ENCODE assay signal across 11 cellular contexts in genomic region chr2:36596397-36596796, GRCh38. TPM values are rescaled to one million over a fixed set of nuclear protein-coding genes. Genes with fewer than 3 reads are reported as not detected.
DNase-seq lines count a peak whose midpoint lies in the region; ATAC-seq, FAIRE-seq and TF ChIP-seq lines count a peak whose summit lies in the region.
"Had no signal": no experiment of that assay in that cellular context is flagged by ENCODE, and none has a peak within 500 bp of the region (broad histone marks: within the 10 kb centered on the region; RNA-seq: fewer than 3 reads in every experiment).

No MANE protein-coding gene starts in this region.

- H3K4me1 Mint-ChIP-seq in naive B cell = peaks cover 30 to 41% (median 41%) of the 10 kb centered on the region in 3 donors
- H3K4me1 Mint-ChIP-seq in activated CD4-positive, alpha-beta memory T cell treated with anti-CD3 and anti-CD28 coated beads, Interleukin-2, amount 10 ng/mL, durations not matched to agents 7 days and 5 days = peaks cover 18% of the 10 kb centered on the region

- peak overlapping the region; percentile 96 for H3K4me3 ChIP-seq in ACC112 (ENCODE audit: low read depth, low read length)
- H3K4me3 ChIP-seq in HCT116 (replicated peaks in 1 of 2; ENCODE audit: low read depth in 1 of 2, low read length in 2 of 2) = peak overlapping the region; percentile 80 to 82; a peak in 3 of 4 replicates
- H3K4me3 ChIP-seq in cardiac fibroblast (replicated peaks in 1 of 2; ENCODE audit: low read depth in 2 of 2, low read length in 2 of 2) = peak overlapping the region; percentile 76 to 80
- H3K4me3 ChIP-seq in small intestine (ENCODE audit: low read depth in 1 of 2, low read length in 2 of 2) = peak overlapping the region in 1 of 2 donors; percentile 84

- no peaks in the 10 kb centered on the region for H3K27me3 ChIP-seq in ACC112 (ENCODE audit: insufficient read depth, low read length)
- H3K27me3 ChIP-seq in HCT116 (ENCODE audit: insufficient read depth, low read length) = no peaks in the 10 kb centered on the region
- H3K27me3 ChIP-seq in small intestine (ENCODE audit: control insufficient read depth in 2 of 2, insufficient read depth in 2 of 2, low read length in 2 of 2) = no peaks in the 10 kb centered on the region
- H3K27me3 ChIP-seq: foreskin keratinocyte, pancreas had no signal

- H3K9ac ChIP-seq in HCT116 (ENCODE audit: low read length) = peak overlapping the region; percentile 80

- RAD21 ChIA-PET in HCT116 (lab: Charles Lee; ENCODE audit: low non-redundant PET in 1 of 2, low total read pairs in 2 of 2, uncharacterized antibody in 2 of 2, unreplicated experiment in 2 of 2) = no interaction called here

- no peak for FAIRE-seq in small intestine (lab: Jason Lieb, UNC)
- FAIRE-seq: pancreas had no signal

- no peaks in the 10 kb centered on the region for H3K27me3 Mint-ChIP-seq in naive B cell
- no peaks in the 10 kb centered on the region for H3K27me3 Mint-ChIP-seq in activated CD4-positive, alpha-beta memory T cell treated with anti-CD3 and anti-CD28 coated beads, Interleukin-2, amount 10 ng/mL, durations not matched to agents 7 days and 5 days

- no peak for TF ChIP-seq RAD21 in HCT116 (IDR thresholded peaks at IDR 0.05; ENCODE audit: low read depth)

- TF ChIP-seq POLR2A in HCT116 (IDR thresholded peaks at IDR 0.05; ENCODE audit: borderline replicate concordance, extremely low read depth, insufficient read depth, insufficient read length) = no peak

- peaks cover 0 to 5% of the 10 kb centered on the region in 2 donors for H3K36me3 Mint-ChIP-seq in naive B cell
- H3K36me3 Mint-ChIP-seq in activated CD4-positive, alpha-beta memory T cell treated with anti-CD3 and anti-CD28 coated beads, Interleukin-2, amount 10 ng/mL, durations not matched to agents 7 days and 5 days (ENCODE audit: low read depth) = peaks cover 9% of the 10 kb centered on the region

- no peaks in the 10 kb centered on the region for H3K9me2 ChIP-seq in HCT116 (ENCODE audit: insufficient read depth)

- DNase-seq in HCT116 (ENCODE audit: low read depth, low spot score) = no peak
- DNase-seq in cardiac fibroblast (ENCODE audit: low read depth in 2 of 2) = no peak
- DNase-seq in naive B cell = no peak
- no peak for DNase-seq in activated CD4-positive, alpha-beta memory T cell treated with anti-CD3 and anti-CD28 coated beads, Interleukin-2, amount 10 ng/mL, durations not matched to agents 7 days and 5 days
- no peak for DNase-seq in small intestine
- DNase-seq in islet precursor cell = no peak
- DNase-seq in SHP77 treated with DMSO at 0.1 percent for 48 hours (lab: John Stamatoyannopoulos, UW) = no peak
- DNase-seq: foreskin keratinocyte, NCI-H1105 treated with DMSO at 0.1 percent for 48 hours, pancreas had no signal

- no peaks in the 10 kb centered on the region for H4K20me1 ChIP-seq in HCT116 (ENCODE audit: insufficient read depth)

- TF ChIP-seq CTCF in HCT116 (IDR thresholded peaks at IDR 0.05 in 2 of 3, conservative IDR thresholded peaks at IDR 0.05 in 1 of 3; ENCODE audit: borderline replicate concordance in 1 of 3, insufficient read depth in 1 of 3, low read depth in 2 of 3, low read length in 2 of 3) (no peak), cardiac fibroblast (IDR thresholded peaks at IDR 0.05; ENCODE audit: low read depth, low read length) (no peak)

- H3K36me3 ChIP-seq in ACC112 (ENCODE audit: insufficient read depth, low read length) (peaks cover 15% of the 10 kb centered on the region; the same call in 1 of the 2 replicates), HCT116 (ENCODE audit: control insufficient read depth in 1 of 2, insufficient read depth in 2 of 2, low read length in 2 of 2) (no peaks in the 10 kb centered on the region; a peak in 1 of 4 replicates), small intestine (ENCODE audit: control insufficient read depth in 2 of 2, insufficient read depth in 2 of 2, low read length in 2 of 2) (no peaks in the 10 kb centered on the region)
- H3K36me3 ChIP-seq: pancreas had no signal

- H3K4me1 ChIP-seq in ACC112 (ENCODE audit: control insufficient read depth, insufficient read depth, low read length, unreplicated experiment) = peaks cover 32% of the 10 kb centered on the region
- H3K4me1 ChIP-seq in HCT116 (ENCODE audit: control insufficient read depth in 1 of 2, insufficient read depth in 2 of 2, low read length in 2 of 2) = peaks cover 10 to 19% of the 10 kb centered on the region in 2 experiments
- peaks cover 7 to 11% of the 10 kb centered on the region in 2 donors for H3K4me1 ChIP-seq in small intestine (ENCODE audit: control insufficient read depth in 2 of 2, insufficient read depth in 1 of 2, low read depth in 1 of 2, low read length in 1 of 2)

- H3K27ac Mint-ChIP-seq in naive B cell = peak overlapping the region in 1 of 6 donors; percentile 21
- H3K27ac Mint-ChIP-seq in activated CD4-positive, alpha-beta memory T cell treated with anti-CD3 and anti-CD28 coated beads, Interleukin-2, amount 10 ng/mL, durations not matched to agents 7 days and 5 days = no peak overlapping the region

- peak overlapping the region in 7 of 8 donors; percentile 16 to 96 (median 91) for H3K4me3 Mint-ChIP-seq in naive B cell
- H3K4me3 Mint-ChIP-seq in activated CD4-positive, alpha-beta memory T cell treated with anti-CD3 and anti-CD28 coated beads, Interleukin-2, amount 10 ng/mL, durations not matched to agents 7 days and 5 days = no peak overlapping the region

- H2AFZ ChIP-seq in ACC112 (ENCODE audit: low read length, unreplicated experiment) = no peak overlapping the region
- no peak overlapping the region for H2AFZ ChIP-seq in HCT116 (ENCODE audit: low read depth, low read length, poor library complexity, severe bottlenecking)

- intact Hi-C loops in HCT116 (cut with micrococcal nuclease) = no loop called here

- no TSS peak for BruUV-seq in HCT116 (replicated peaks; lab: Mats Ljungman, UMichigan)

- CTCF ChIA-PET in HCT116 (lab: Charles Lee) = no interaction called here
- CTCF ChIA-PET in activated CD4-positive, alpha-beta memory T cell treated with anti-CD3 and anti-CD28 coated beads, Interleukin-2, amount 10 ng/mL, durations not matched to agents 7 days and 5 days (lab: Charles Lee) = interaction anchor here (0.6 kb wide), 1 partner anchor 9 kb away, joined by 3 read pairs; no protein-coding TSS in a partner anchor

- H3K79me2 ChIP-seq in ACC112 (ENCODE audit: control insufficient read depth, insufficient read depth, low read length, unreplicated experiment) (peaks cover 60% of the 10 kb centered on the region), HCT116 (ENCODE audit: insufficient read depth, low read length) (peaks cover 54% of the 10 kb centered on the region)

- 93 to 96% (median 94%) methylated on average over 12 of the region's 12 CpGs for WGBS in small intestine, 3 donors

- H3K9me3 ChIP-seq in HCT116 (ENCODE audit: control insufficient read depth in 1 of 2, insufficient read depth in 1 of 2, low read depth in 1 of 2, low read length in 2 of 2) (no peaks in the 10 kb centered on the region), small intestine (ENCODE audit: control insufficient read depth, low read depth) (no peaks in the 10 kb centered on the region)
- H3K9me3 ChIP-seq: pancreas had no signal

- POLR2A ChIA-PET in HCT116 (lab: Charles Lee) = no interaction called here
- POLR2A ChIA-PET in activated CD4-positive, alpha-beta memory T cell treated with anti-CD3 and anti-CD28 coated beads, Interleukin-2, amount 10 ng/mL, durations not matched to agents 7 days and 5 days (lab: Charles Lee) = no interaction called here

- ATAC-seq in HCT116 (no peak), naive B cell (ENCODE audit: low read depth in 2 of 2) (no peak)
- ATAC-seq: pancreas had no signal

- H3K9me3 Mint-ChIP-seq in naive B cell = no peaks in the 10 kb centered on the region
- no peaks in the 10 kb centered on the region for H3K9me3 Mint-ChIP-seq in activated CD4-positive, alpha-beta memory T cell treated with anti-CD3 and anti-CD28 coated beads, Interleukin-2, amount 10 ng/mL, durations not matched to agents 7 days and 5 days

- H3K4me2 ChIP-seq in HCT116 (ENCODE audit: low read length) = peak overlapping the region; percentile 95

- H3K27ac ChIP-seq in ACC112 (ENCODE audit: low read depth, low read length) (no peak overlapping the region), HCT116 (ENCODE audit: low read depth, low read length) (no peak overlapping the region), small intestine (ENCODE audit: low read depth in 1 of 2, low read length in 1 of 2) (no peak overlapping the region)
- H3K27ac ChIP-seq: foreskin keratinocyte, pancreas had no signal

TF ChIP-seq in HCT116, 20 proteins besides CTCF, POLR2A, EP300 and RAD21:
- TF ChIP-seq SRF (IDR thresholded peaks at IDR 0.05; ENCODE audit: low read depth) (no peak), ELF1 (IDR thresholded peaks at IDR 0.05; ENCODE audit: borderline replicate concordance, low read depth) (no peak), CEBPB (IDR thresholded peaks at IDR 0.05; ENCODE audit: low read depth) (no peak), EZH2 (IDR thresholded peaks at IDR 0.05) (no peak), ZFX (IDR thresholded peaks at IDR 0.05) (no peak), SP1 (IDR thresholded peaks at IDR 0.05; ENCODE audit: low read depth) (no peak), SIN3A (IDR thresholded peaks at IDR 0.05; ENCODE audit: low read depth) (no peak), ZBTB33 (IDR thresholded peaks at IDR 0.05; ENCODE audit: extremely low read depth, insufficient replicate concordance, low read length) (no peak)

RNA-seq across cellular contexts. Expression of gene FEZ2, which starts 1.6 kb away (rescaled TPM):
- 14.8 TPM for total RNA-seq in HCT116 (2021; ENCODE audit: unreplicated experiment)
- 6.9 and 9.6 TPM in 2 replicates for polyA plus RNA-seq in HCT116 (2012)
- polyA plus RNA-seq in naive B cell (ENCODE audit: low read depth in 6 of 6) (1 to 10 TPM; 3.0 to 6.0 (median 3.6) TPM), small intestine (10 to 100 TPM; 23.5 to 38.7 (median 31.3) TPM)
- 10 to 100 TPM; 12.3 to 16.5 TPM for total RNA-seq in activated CD4-positive, alpha-beta memory T cell treated with anti-CD3 and anti-CD28 coated beads, Interleukin-2, amount 10 ng/mL, durations not matched to agents 7 days and 5 days
